16 cellular contexts compared by ENCODE assay signal in the genomic region with DNA sequence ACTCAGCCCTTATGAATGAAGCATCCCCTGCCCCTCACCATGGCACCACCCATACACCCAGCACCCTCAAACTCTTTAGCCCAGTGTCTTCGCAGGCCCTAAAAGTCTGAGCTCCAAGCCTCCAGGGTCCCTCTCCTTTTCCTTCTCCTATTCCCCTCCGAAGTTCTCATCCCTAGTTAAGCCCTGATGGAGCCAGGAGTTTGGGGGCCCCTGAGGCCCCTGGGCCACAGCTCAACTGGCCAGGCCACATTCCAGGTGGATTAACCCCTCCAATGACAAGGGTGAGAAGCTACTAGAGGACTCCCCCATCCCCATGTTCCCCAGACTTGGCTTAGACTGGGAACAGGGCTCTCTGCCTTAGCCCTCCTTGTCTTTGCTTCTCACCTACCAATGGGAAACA. TPM values are rescaled to one million over a fixed set of nuclear protein-coding genes. Genes with fewer than 3 reads are reported as not detected.
DNase-seq lines count a peak whose midpoint lies in the region; ATAC-seq and TF ChIP-seq lines count a peak whose summit lies in the region.
"Had no signal": no experiment of that assay in that cellular context is flagged by ENCODE, and none has a peak within 500 bp of the region (broad histone marks: within the 10 kb centered on the region; RNA-seq: fewer than 3 reads in every experiment).

No MANE protein-coding gene starts in this region.

- H2BK12ac ChIP-seq in H9 (ENCODE audit: insufficient read length, low read depth, low read length): no peak overlapping the region

- H4K91ac ChIP-seq in H9 (ENCODE audit: insufficient read length, low read depth, low read length): no peak overlapping the region

- no peak overlapping the region for H2BK15ac ChIP-seq in H9 (ENCODE audit: low read depth, low read length)

- H3K23ac ChIP-seq in H9 (ENCODE audit: insufficient read length, low read depth, low read length): no peak overlapping the region

- H3K4me3 ChIP-seq in BLaER1: no peak overlapping the region
- H3K4me3 ChIP-seq in neural progenitor cell: no peak overlapping the region
- H3K4me3 ChIP-seq: lung had no signal

- H4K5ac ChIP-seq in H9 (ENCODE audit: insufficient read length, low read depth, low read length): no peak overlapping the region

- H3K27ac ChIP-seq in BLaER1 (peak overlapping the region; percentile 13; the same call in 1 of the 2 replicates), H9 (ENCODE audit: insufficient read length, low read depth, low read length) (no peak overlapping the region), neural progenitor cell (no peak overlapping the region)
- H3K27ac ChIP-seq: WERI-Rb-1 had no signal

- no peak for ATAC-seq in effector memory CD8-positive, alpha-beta T cell (replicated peaks)
- ATAC-seq in HG03095 (IDR thresholded peaks at IDR 0.05; ENCODE audit: unreplicated experiment) (no peak), GM19467 (IDR thresholded peaks at IDR 0.05; ENCODE audit: unreplicated experiment) (no peak)
- ATAC-seq: activated T-cell treated with anti-CD3 and anti-CD28 coated beads, Interleukin-2, amount 50 U/mL, for 72 hours; stimulated activated naive B cell treated with anti-CD40 and anti-IgM and Interleukin-4, amounts not matched to agents 10 μg/mL and 1 μg/mL and 100 μg/mL, for 72 hours had no signal

- H3K27ac Mint-ChIP-seq in H9 (peak overlapping the region in 2 of 3 experiments; percentile 20 to 34; a peak in 1 of 7 replicates), neural progenitor cell (no peak overlapping the region)
- H3K27ac Mint-ChIP-seq in effector memory CD8-positive, alpha-beta T cell: peak overlapping the region; percentile 29 to 91
- H3K27ac Mint-ChIP-seq: stimulated activated naive B cell treated with anti-CD40 and anti-IgM and Interleukin-4, amounts not matched to agents 10 μg/mL and 1 μg/mL and 100 μg/mL, for 72 hours had no signal

- no peak overlapping the region for H2AK5ac ChIP-seq in H9 (ENCODE audit: insufficient read length, low read length)

- H3K9ac ChIP-seq in BLaER1 (no peak overlapping the region), H9 (ENCODE audit: extremely low read depth, insufficient read length, low read length) (no peak overlapping the region), neural progenitor cell (no peak overlapping the region)

- no peak overlapping the region for H3T11ph ChIP-seq in H9 (ENCODE audit: low read length)

- peak; percentile 25 for DNase-seq in H9
- no peak for DNase-seq in effector memory CD8-positive, alpha-beta T cell
- no peak for DNase-seq in neural progenitor cell (ENCODE audit: low spot score)
- DNase-seq in HT-29 (ENCODE audit: low spot score): no peak
- DNase-seq in SKM-1 treated with dmso at 0.1 percent for 144 hours (lab: John Stamatoyannopoulos, UW; ENCODE audit: unreplicated experiment): no peak
- DNase-seq: activated T-cell treated with anti-CD3 and anti-CD28 coated beads, Interleukin-2, amount 50 U/mL, for 72 hours; BE2C; GOT3; NCI-H2081 treated with DMSO at 0.1 percent for 48 hours; stimulated activated naive B cell treated with anti-CD40 and anti-IgM and Interleukin-4, amounts not matched to agents 10 μg/mL and 1 μg/mL and 100 μg/mL, for 72 hours; WERI-Rb-1 had no signal

- H3K9me3 ChIP-seq in BLaER1 (no peaks in the 10 kb centered on the region), H9 (ENCODE audit: control insufficient read depth, low read depth, low read length) (no peaks in the 10 kb centered on the region), neural progenitor cell (ENCODE audit: low read depth) (no peaks in the 10 kb centered on the region)
- H3K9me3 ChIP-seq: BE2C had no signal

- no peaks in the 10 kb centered on the region for H3K79me1 ChIP-seq in H9 (ENCODE audit: insufficient read depth, low read depth, low read length, poor library complexity, severe bottlenecking)

- H3K18ac ChIP-seq in H9 (ENCODE audit: insufficient read length, low read depth, low read length): no peak overlapping the region

- H3K9me3 Mint-ChIP-seq in H9 (no peaks in the 10 kb centered on the region), neural progenitor cell (no peaks in the 10 kb centered on the region)
- no peaks in the 10 kb centered on the region for H3K9me3 Mint-ChIP-seq in effector memory CD8-positive, alpha-beta T cell
- H3K9me3 Mint-ChIP-seq: activated T-cell treated with anti-CD3 and anti-CD28 coated beads, Interleukin-2, amount 50 U/mL, for 72 hours; stimulated activated naive B cell treated with anti-CD40 and anti-IgM and Interleukin-4, amounts not matched to agents 10 μg/mL and 1 μg/mL and 100 μg/mL, for 72 hours had no signal

- no peak overlapping the region for H3K4ac ChIP-seq in H9 (ENCODE audit: low read depth, low read length)

- peaks cover 16% of the 10 kb centered on the region for H3K23me2 ChIP-seq in H9 (ENCODE audit: insufficient read length, low read depth, low read length, poor library complexity, severe bottlenecking)

- no peak overlapping the region for H3K56ac ChIP-seq in H9 (ENCODE audit: insufficient read length, low read depth, low read length)

- H3K36me3 Mint-ChIP-seq in H9 (ENCODE audit: insufficient read depth in 1 of 3, low read depth in 3 of 3) (peaks cover 8 to 17% (median 13%) of the 10 kb centered on the region in 3 experiments; a peak in 6 of 7 replicates), neural progenitor cell (peaks cover 2% of the 10 kb centered on the region)
- peaks cover 23% of the 10 kb centered on the region for H3K36me3 Mint-ChIP-seq in effector memory CD8-positive, alpha-beta T cell (ENCODE audit: insufficient read depth)

- H4K8ac ChIP-seq in H9 (replicated peaks; ENCODE audit: insufficient read length, low read depth, low read length): no peak overlapping the region

- H3K27me3 ChIP-seq in BLaER1 (no peaks in the 10 kb centered on the region), H9 (ENCODE audit: insufficient read depth, low read length) (no peaks in the 10 kb centered on the region; the same call in 1 of the 2 replicates), neural progenitor cell (no peaks in the 10 kb centered on the region)
- H3K27me3 ChIP-seq: BE2C had no signal

- no peak overlapping the region for H3K14ac ChIP-seq in H9 (ENCODE audit: insufficient read depth, low read length)

- H3K4me2 ChIP-seq in BLaER1: 0 out of 2 replicates have a peak overlapping the region, but pooled peaks have one; percentile 10
- H3K4me2 ChIP-seq in H9 (ENCODE audit: insufficient read depth, insufficient read length, low read length): no peak overlapping the region
- no peak overlapping the region for H3K4me2 ChIP-seq in neural progenitor cell

- no peaks in the 10 kb centered on the region for H4K20me1 ChIP-seq in BLaER1
- H4K20me1 ChIP-seq in H9 (ENCODE audit: control insufficient read depth, insufficient read depth, insufficient read length): no peaks in the 10 kb centered on the region
- H4K20me1 ChIP-seq in neural progenitor cell (ENCODE audit: low read depth): no peaks in the 10 kb centered on the region

- H3K36me3 ChIP-seq in BLaER1: peaks cover 18% of the 10 kb centered on the region
- H3K36me3 ChIP-seq in neural progenitor cell: no peaks in the 10 kb centered on the region
- H3K36me3 ChIP-seq: BE2C, WERI-Rb-1 had no signal

- H2BK5ac ChIP-seq in H9 (ENCODE audit: insufficient read length, low read length): no peak overlapping the region

- H3K4me1 Mint-ChIP-seq in H9: peaks cover 74 to 80% of the 10 kb centered on the region in 2 experiments
- peaks cover 38 to 55% of the 10 kb centered on the region in 2 donors for H3K4me1 Mint-ChIP-seq in effector memory CD8-positive, alpha-beta T cell (ENCODE audit: low read depth in 2 of 2)
- H3K4me1 Mint-ChIP-seq in neural progenitor cell: peaks cover 51% of the 10 kb centered on the region

- H3F3A ChIP-seq in neural progenitor cell (ENCODE audit: low read depth): peaks cover 35% of the 10 kb centered on the region

- no CpG with 5 or more reads among the region's 2 CpGs for WGBS in H9 (ENCODE audit: extremely low coverage, insufficient read length, low lambda C conversion rate)

- H2BK120ac ChIP-seq in H9 (ENCODE audit: low read depth, low read length, poor library complexity, severe bottlenecking): no peak overlapping the region

- H2BK20ac ChIP-seq in H9 (ENCODE audit: low read depth, low read length, poor library complexity, severe bottlenecking): no peak overlapping the region

- H2AFZ ChIP-seq in H9 (ENCODE audit: low read length) (no peak overlapping the region), neural progenitor cell (replicated peaks) (no peak overlapping the region)

- H3K4me3 Mint-ChIP-seq in H9: peak overlapping the region in 1 of 2 experiments; percentile 12; a peak in 3 of 5 replicates
- peak overlapping the region; percentile 11 to 94 for H3K4me3 Mint-ChIP-seq in effector memory CD8-positive, alpha-beta T cell
- H3K4me3 Mint-ChIP-seq in neural progenitor cell: peak overlapping the region; percentile 39

- H3K27me3 Mint-ChIP-seq in H9 (ENCODE audit: low read depth) (peaks cover 12% of the 10 kb centered on the region), neural progenitor cell (ENCODE audit: insufficient read depth, low read depth) (peaks cover 39% of the 10 kb centered on the region)
- no peaks in the 10 kb centered on the region for H3K27me3 Mint-ChIP-seq in effector memory CD8-positive, alpha-beta T cell

- TF ChIP-seq CTCF in H9 (conservative IDR thresholded peaks at IDR 0.05): no peak
- no peak for TF ChIP-seq CTCF in neural progenitor cell (IDR thresholded peaks at IDR 0.05)

- H3K79me2 ChIP-seq in H9 (ENCODE audit: insufficient read depth, low read length) (no peaks in the 10 kb centered on the region), neural progenitor cell (ENCODE audit: low read depth) (no peaks in the 10 kb centered on the region)

- peaks cover 62% of the 10 kb centered on the region for H3K4me1 ChIP-seq in BLaER1
- H3K4me1 ChIP-seq in H9 (ENCODE audit: insufficient read depth, low read length): peaks cover 28% of the 10 kb centered on the region; the same call in 1 of the 2 replicates
- H3K4me1 ChIP-seq in neural progenitor cell: peaks cover 50% of the 10 kb centered on the region

RNA-seq across cellular contexts. Expression of gene RARG, which starts 2.6 kb away (rescaled TPM):
- 42.6 and 43.7 TPM in 2 replicates for total RNA-seq in H9 (2021)
- 17.0 and 30.9 TPM in 2 replicates for total RNA-seq in neural progenitor cell (ENCODE audit: low replicate concordance)
- 89.7 and 92.5 TPM in 2 replicates for total RNA-seq in HT-29 (2014; rRNA removed; shearing (Covaris generic))

RNA-seq across cellular contexts. Expression of gene ITGB7, which starts 22.4 kb away (rescaled TPM):
- total RNA-seq in H9 (2021) (0.26 and 0.39 TPM in 2 replicates), neural progenitor cell (ENCODE audit: low replicate concordance) (0.43 TPM in 1 of 2 replicates, not detected in the other)
- total RNA-seq in HT-29 (2014; rRNA removed; shearing (Covaris generic)): 8.1 and 11.4 TPM in 2 replicates
- total RNA-seq: endothelial cell of umbilical vein had no signal

RNA-seq across cellular contexts. Expression of gene ESPL1, which starts 38.6 kb away (rescaled TPM):
- total RNA-seq in H9 (2021) (43.2 and 43.3 TPM in 2 replicates), neural progenitor cell (ENCODE audit: low replicate concordance) (34.3 and 54.0 TPM in 2 replicates)
- total RNA-seq in HT-29 (2014; rRNA removed; shearing (Covaris generic)): 28.0 and 31.0 TPM in 2 replicates

RNA-seq across cellular contexts. Expression of gene CSAD, which starts 48.7 kb away (rescaled TPM):
- total RNA-seq in H9 (2021) (7.4 and 7.7 TPM in 2 replicates), neural progenitor cell (ENCODE audit: low replicate concordance) (26.9 and 33.0 TPM in 2 replicates)
- total RNA-seq in HT-29 (2014; rRNA removed; shearing (Covaris generic)): 14.7 and 16.3 TPM in 2 replicates

RNA-seq across cellular contexts. Expression of gene ZNF740, which starts 48.9 kb away (rescaled TPM):
- total RNA-seq in H9 (2021): 41.2 and 47.2 TPM in 2 replicates
- total RNA-seq in neural progenitor cell (ENCODE audit: low replicate concordance): 38.4 and 40.4 TPM in 2 replicates
- 8.1 and 8.8 TPM in 2 replicates for total RNA-seq in HT-29 (2014; rRNA removed; shearing (Covaris generic))
